In genomic region chr2:84865181-84865783, GRCh38 we compare ENCODE assay signal across 9 cellular contexts. TPM values are rescaled to one million over a fixed set of nuclear protein-coding genes. Genes with fewer than 3 reads are reported as not detected.
DNase-seq lines count a peak whose midpoint lies in the region; ATAC-seq and TF ChIP-seq lines count a peak whose summit lies in the region.
"Had no signal": no experiment of that assay in that cellular context is flagged by ENCODE, and none has a peak within 500 bp of the region (broad histone marks: within the 10 kb centered on the region; RNA-seq: fewer than 3 reads in every experiment).

No MANE protein-coding gene starts in this region.

- no peak overlapping the region for H2BK15ac ChIP-seq in H9 (ENCODE audit: low read depth, low read length)

- H3K27me3 Mint-ChIP-seq in mesothelial cell of epicardium (ENCODE audit: low read depth) (peaks cover 51% of the 10 kb centered on the region), H9 (ENCODE audit: low read depth) (peaks cover 60% of the 10 kb centered on the region)

- no peak overlapping the region for H3K18ac ChIP-seq in H9 (ENCODE audit: insufficient read length, low read depth, low read length)

- H3K9me3 Mint-ChIP-seq in mesothelial cell of epicardium (no peaks in the 10 kb centered on the region), H9 (peaks cover 0 to 2% of the 10 kb centered on the region in 2 experiments; a peak in 1 of 5 replicates)

- no peaks in the 10 kb centered on the region for H3K79me2 ChIP-seq in H9 (ENCODE audit: insufficient read depth, low read length)

- no peaks in the 10 kb centered on the region for H3K23me2 ChIP-seq in H9 (ENCODE audit: insufficient read length, low read depth, low read length, poor library complexity, severe bottlenecking)

- H3K56ac ChIP-seq in H9 (ENCODE audit: insufficient read length, low read depth, low read length) = no peak overlapping the region

- no peak overlapping the region for H2BK20ac ChIP-seq in H9 (ENCODE audit: low read depth, low read length, poor library complexity, severe bottlenecking)

- H3K36me3 Mint-ChIP-seq in mesothelial cell of epicardium (no peaks in the 10 kb centered on the region), H9 (ENCODE audit: insufficient read depth in 1 of 3, low read depth in 3 of 3) (no peaks in the 10 kb centered on the region; a peak in 1 of 7 replicates)

- H3K79me1 ChIP-seq in H9 (ENCODE audit: insufficient read depth, low read depth, low read length, poor library complexity, severe bottlenecking) = no peaks in the 10 kb centered on the region

- no peak overlapping the region for H4K8ac ChIP-seq in H9 (replicated peaks; ENCODE audit: insufficient read length, low read depth, low read length)

- H3K4me3 Mint-ChIP-seq in mesothelial cell of epicardium = no peak overlapping the region
- H3K4me3 Mint-ChIP-seq in H9 = no peak overlapping the region

- H3T11ph ChIP-seq in H9 (ENCODE audit: low read length) = no peak overlapping the region

- H3K14ac ChIP-seq in H9 (ENCODE audit: insufficient read depth, low read length) = no peak overlapping the region

- H3K4me1 ChIP-seq in H9 (ENCODE audit: insufficient read depth, low read length) = no peaks in the 10 kb centered on the region

- no peak overlapping the region for H2BK12ac ChIP-seq in H9 (ENCODE audit: insufficient read length, low read depth, low read length)

- peak; percentile 40 for DNase-seq in ACHN
- DNase-seq in G401 (ENCODE audit: low spot score) = peak; percentile 63
- peak; percentile 18 for DNase-seq in SKM-1 treated with dmso at 0.1 percent for 144 hours (lab: John Stamatoyannopoulos, UW; ENCODE audit: unreplicated experiment)
- peak; percentile 20 for DNase-seq in kidney glomerular epithelial cell (lab: John Stamatoyannopoulos, UW)
- DNase-seq in glomerular visceral epithelial cell (ENCODE audit: extremely low spot score) = no peak
- no peak for DNase-seq in mesothelial cell of epicardium (ENCODE audit: low spot score in 2 of 2, unreplicated experiment in 2 of 2)
- DNase-seq in H9 = no peak

- no peak overlapping the region for H3K9ac ChIP-seq in H9 (ENCODE audit: extremely low read depth, insufficient read length, low read length)

- no peak overlapping the region for H3K27ac ChIP-seq in H9 (ENCODE audit: insufficient read length, low read depth, low read length)
- H3K27ac ChIP-seq: HL-60 had no signal

- no peak overlapping the region for H2BK5ac ChIP-seq in H9 (ENCODE audit: insufficient read length, low read length)

- ATAC-seq in HG03135 (IDR thresholded peaks at IDR 0.05; ENCODE audit: unreplicated experiment) = peak; percentile 74

- H2BK120ac ChIP-seq in H9 (ENCODE audit: low read depth, low read length, poor library complexity, severe bottlenecking) = no peak overlapping the region

- H3K23ac ChIP-seq in H9 (ENCODE audit: insufficient read length, low read depth, low read length) = no peak overlapping the region

- H4K5ac ChIP-seq in H9 (ENCODE audit: insufficient read length, low read depth, low read length) = no peak overlapping the region

- H2AK5ac ChIP-seq in H9 (ENCODE audit: insufficient read length, low read length) = no peak overlapping the region

- TF ChIP-seq CTCF in mesothelial cell of epicardium (IDR thresholded peaks at IDR 0.05; ENCODE audit: unreplicated experiment) (no peak), H9 (conservative IDR thresholded peaks at IDR 0.05) (no peak; the same call in 2 of the 3 replicates)

- no peak overlapping the region for H4K91ac ChIP-seq in H9 (ENCODE audit: insufficient read length, low read depth, low read length)

- no peaks in the 10 kb centered on the region for H3K9me3 ChIP-seq in H9 (ENCODE audit: control insufficient read depth, low read depth, low read length)

- H3K4me2 ChIP-seq in H9 (ENCODE audit: insufficient read depth, insufficient read length, low read length) = no peak overlapping the region

- H3K27ac Mint-ChIP-seq in mesothelial cell of epicardium = no peak overlapping the region
- no peak overlapping the region for H3K27ac Mint-ChIP-seq in H9

- H2AFZ ChIP-seq in H9 (ENCODE audit: low read length) = no peak overlapping the region

- H3K4ac ChIP-seq in H9 (ENCODE audit: low read depth, low read length) = no peak overlapping the region

- in situ Hi-C loops in ACHN (cut with HindIII; ENCODE audit: low pct_ligation_motif_present, low pct_unique_long_range_greater_than_20kb, low sequenced_read_pairs) = no loop called here
- in situ Hi-C loops in G401 (cut with HindIII; ENCODE audit: low sequenced_read_pairs) = no loop called here

- no peaks in the 10 kb centered on the region for H3K4me1 Mint-ChIP-seq in mesothelial cell of epicardium
- H3K4me1 Mint-ChIP-seq in H9 = peaks cover 15% of the 10 kb centered on the region in 2 experiments

- H4K20me1 ChIP-seq in H9 (ENCODE audit: control insufficient read depth, insufficient read depth, insufficient read length) = no peaks in the 10 kb centered on the region

- WGBS in H9 (ENCODE audit: extremely low coverage, insufficient read length, low lambda C conversion rate) = no CpG with 5 or more reads among the region's 6 CpGs

- H3K27me3 ChIP-seq in H9 (ENCODE audit: insufficient read depth, low read length) = no peaks in the 10 kb centered on the region

RNA-seq across cellular contexts. Expression of gene TRABD2A, which starts 15.6 kb away (rescaled TPM):
- 5.5 and 9.9 TPM in 2 replicates for total RNA-seq in G401 (2014; rRNA removed; shearing (Covaris generic))
- total RNA-seq in mesothelial cell of epicardium = 0.45 to 0.55 TPM (median 0.45 TPM) in 3 replicates
- 1.4 and 1.7 TPM in 2 replicates for total RNA-seq in H9 (2021)

RNA-seq across cellular contexts. Expression of gene TMSB10, which starts 40.2 kb away (rescaled TPM):
- total RNA-seq in G401 (2014; rRNA removed; shearing (Covaris generic)) = 1,848 and 2,842 TPM in 2 replicates
- total RNA-seq in mesothelial cell of epicardium (1,288 to 1,313 TPM (median 1,289 TPM) in 3 replicates), H9 (2021) (755 and 770 TPM in 2 replicates)

Comparison
In these comparisons a context has a peak if more than half of its experiments do, and no peak if none do; other contexts are left out.
1. DNase-seq: peak in ACHN (single experiment), G401 (single experiment), SKM-1 treated with dmso at 0.1 percent for 144 hours (single experiment) and kidney glomerular epithelial cell (single experiment); none in glomerular visceral epithelial cell (single experiment), mesothelial cell of epicardium (0 of 2) and H9 (single experiment).